In the genomic region with DNA sequence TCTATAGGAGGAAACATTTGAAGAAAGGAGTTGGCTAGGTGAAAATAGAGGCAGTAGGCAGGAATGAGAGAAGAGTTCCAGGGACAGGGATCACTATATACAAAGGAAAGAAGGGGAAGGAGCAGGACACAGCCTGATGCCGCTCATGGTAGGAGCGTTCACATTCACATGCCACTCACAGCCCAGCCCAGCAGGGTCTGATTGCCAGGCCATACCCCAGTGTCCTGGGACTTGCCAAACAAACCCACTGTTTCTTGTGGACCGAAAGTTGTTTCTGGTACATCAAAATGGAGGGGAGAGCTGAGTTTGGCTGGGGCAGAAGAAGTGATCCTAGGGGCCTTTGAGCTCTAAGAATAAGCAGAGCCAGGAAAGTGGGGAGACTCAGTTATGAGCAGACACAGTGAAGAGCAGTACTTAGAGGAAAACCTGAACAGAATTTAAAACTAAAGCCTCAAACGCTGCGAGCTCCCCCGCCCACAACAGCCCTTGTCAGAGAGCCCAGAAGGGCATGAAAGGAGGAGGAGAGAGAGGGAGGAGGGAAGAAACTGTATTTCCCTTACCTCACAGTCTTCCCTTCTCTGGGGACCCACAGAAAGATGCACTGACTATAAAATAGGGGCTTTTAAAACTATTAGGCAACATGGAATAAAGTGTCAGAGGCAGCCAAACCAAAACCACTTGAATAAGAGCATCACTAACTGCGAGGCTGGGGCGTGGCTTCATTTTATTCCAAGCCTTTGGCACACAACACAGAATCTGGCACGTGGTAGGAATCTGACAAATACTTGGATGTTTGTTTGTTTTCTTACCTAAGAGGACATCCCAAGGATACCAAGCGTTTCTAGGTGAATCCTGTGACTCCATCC, we compare ENCODE assay signal across 8 cellular contexts.
DNase-seq lines count a peak whose midpoint lies in the region; ATAC-seq and TF ChIP-seq lines count a peak whose summit lies in the region.

No MANE protein-coding gene starts in this region.

- H3K79me1 ChIP-seq in trophoblast cell (ENCODE audit: low read length), result peaks cover 5% of the 10 kb centered on the region

- peak; percentile 46 for ATAC-seq in PC-3
- no peak for ATAC-seq in stimulated activated naive CD8-positive, alpha-beta T cell treated with anti-CD3 and anti-CD28 coated beads, Interleukin-15, Interleukin-2, amounts not matched to agents 100 U/mL and 50 U/mL, for 24 hours
- no peak for ATAC-seq in GM21367 (IDR thresholded peaks at IDR 0.05; ENCODE audit: unreplicated experiment)

- H3K4me2 ChIP-seq in PC-3 (ENCODE audit: low read length) (peak overlapping the region; percentile 69), fibroblast of lung (ENCODE audit: extremely low read depth, insufficient read depth, low read length) (peak overlapping the region; percentile 61), trophoblast cell (ENCODE audit: low read length) (no peak overlapping the region)

- POLR2A ChIA-PET in PC-3 (lab: Charles Lee; ENCODE audit: unreplicated experiment), result interaction anchor here (0.5 to 0.7 kb wide), 3 partner anchors 20 to 1592 kb away, joined by 3 to 8 read pairs (median 5); no protein-coding TSS in a partner anchor

- peak overlapping the region; percentile 90 for H3K27ac ChIP-seq in PC-3 (ENCODE audit: low read length)
- peak overlapping the region; percentile 88 for H3K27ac ChIP-seq in fibroblast of lung (ENCODE audit: insufficient read depth, low read length)
- no peak overlapping the region for H3K27ac ChIP-seq in trophoblast cell (ENCODE audit: low read depth, low read length)

- H4K20me1 ChIP-seq in PC-3 (ENCODE audit: low read length) (no peaks in the 10 kb centered on the region), fibroblast of lung (ENCODE audit: control insufficient read depth, extremely low read depth, insufficient read depth, low read length) (no peaks in the 10 kb centered on the region)

- no peak overlapping the region for H3K18ac ChIP-seq in trophoblast cell (ENCODE audit: low read length)

- H3K9me3 ChIP-seq in PC-3 (ENCODE audit: low read length) (no peaks in the 10 kb centered on the region), fibroblast of lung (ENCODE audit: control insufficient read depth, insufficient read depth, low read depth, low read length) (no peaks in the 10 kb centered on the region), trophoblast cell (ENCODE audit: insufficient read depth, low read depth, low read length) (no peaks in the 10 kb centered on the region)

- H3K9ac ChIP-seq in PC-3 (ENCODE audit: low read length) (peak overlapping the region; percentile 46), fibroblast of lung (ENCODE audit: insufficient read depth, low read length) (peak overlapping the region; percentile 37), trophoblast cell (ENCODE audit: low read length) (no peak overlapping the region)

- H3K9me2 ChIP-seq in PC-3 (replicated peaks; ENCODE audit: low read length), result no peaks in the 10 kb centered on the region

- no peak overlapping the region for H3K4ac ChIP-seq in trophoblast cell (ENCODE audit: low read depth, low read length)

- H4K8ac ChIP-seq in trophoblast cell (ENCODE audit: low read depth, low read length), result no peak overlapping the region

- peak overlapping the region; percentile 0 for H4K91ac ChIP-seq in trophoblast cell (ENCODE audit: low read depth, low read length)

- H2AFZ ChIP-seq in PC-3 (ENCODE audit: low read length), result peak overlapping the region; percentile 31; the same call in 1 of the 2 replicates
- no peak overlapping the region for H2AFZ ChIP-seq in fibroblast of lung (ENCODE audit: low read length)
- no peak overlapping the region for H2AFZ ChIP-seq in trophoblast cell (ENCODE audit: insufficient read depth, low read length, poor library complexity)

- BruUV-seq in PC-3 (replicated peaks; lab: Mats Ljungman, UMichigan), result TSS peak; percentile 45

- H2BK120ac ChIP-seq in trophoblast cell (ENCODE audit: insufficient read depth, low read length, poor library complexity), result no peak overlapping the region

- no peak for TF ChIP-seq CTCF in PC-3 (conservative IDR thresholded peaks at IDR 0.05; ENCODE audit: low read depth, low read length)
- TF ChIP-seq CTCF in fibroblast of lung (conservative IDR thresholded peaks at IDR 0.05 in 1 of 2, IDR thresholded peaks at IDR 0.05 in 1 of 2; ENCODE audit: low read depth in 1 of 2, low read length in 2 of 2), result no peak

- CTCF ChIA-PET in PC-3 (lab: Charles Lee), result interaction anchor here (1.1 kb wide), 1 partner anchor 71 kb away, joined by 8 read pairs; no protein-coding TSS in a partner anchor

- H3K79me2 ChIP-seq in PC-3 (ENCODE audit: low read length) (0 out of 2 replicates have a peak, but pooled peaks cover 4% of the 10 kb centered on the region), fibroblast of lung (ENCODE audit: control insufficient read depth, insufficient read depth, low read length) (peaks cover 10% of the 10 kb centered on the region), trophoblast cell (ENCODE audit: control insufficient read depth, insufficient read depth, low read length, poor library complexity) (no peaks in the 10 kb centered on the region)

- peak overlapping the region; percentile 44 for H3K14ac ChIP-seq in trophoblast cell (ENCODE audit: low read length)

- H3K4me1 ChIP-seq in PC-3 (ENCODE audit: insufficient read depth, low read length), result peaks cover 70% of the 10 kb centered on the region
- H3K4me1 ChIP-seq in fibroblast of lung (ENCODE audit: control insufficient read depth, extremely low read depth, insufficient read depth, low read length), result peaks cover 38% of the 10 kb centered on the region
- H3K4me1 ChIP-seq in trophoblast cell (ENCODE audit: control insufficient read depth in 1 of 2, insufficient read depth in 2 of 2, low read length in 2 of 2), result peaks cover 3 to 4% of the 10 kb centered on the region in 2 experiments

- H3K36me3 ChIP-seq in PC-3 (ENCODE audit: low read depth, low read length) (no peaks in the 10 kb centered on the region), fibroblast of lung (ENCODE audit: control insufficient read depth, insufficient read depth, low read length) (no peaks in the 10 kb centered on the region), trophoblast cell (ENCODE audit: control insufficient read depth in 1 of 2, insufficient read depth in 2 of 2, low read length in 2 of 2) (no peaks in the 10 kb centered on the region)

- H2AK5ac ChIP-seq in trophoblast cell (ENCODE audit: low read length), result no peak overlapping the region

- H2BK5ac ChIP-seq in trophoblast cell (ENCODE audit: low read depth, low read length, poor library complexity), result no peak overlapping the region

- H3K27me3 ChIP-seq in PC-3 (ENCODE audit: low read length) (no peaks in the 10 kb centered on the region), fibroblast of lung (ENCODE audit: control insufficient read depth, insufficient read depth, low read length) (no peaks in the 10 kb centered on the region), trophoblast cell (ENCODE audit: insufficient read depth, low read length) (no peaks in the 10 kb centered on the region)

- DNase-seq in ELR (ENCODE audit: low read depth) (peak; percentile 92), PC-3 (peak; percentile 93), fibroblast of lung (ENCODE audit: low read depth in 2 of 2) (peak; percentile 81 to 82), trophoblast cell (peak; percentile 58 to 85), MV-4-11 (lab: John Stamatoyannopoulos, UW) (no peak), NCI-H1694 (lab: John Stamatoyannopoulos, UW) (no peak)
- DNase-seq in stimulated activated naive CD8-positive, alpha-beta T cell treated with anti-CD3 and anti-CD28 coated beads, Interleukin-15, Interleukin-2, amounts not matched to agents 100 U/mL and 50 U/mL, for 24 hours, result no peak

- H2BK12ac ChIP-seq in trophoblast cell (ENCODE audit: low read length), result no peak overlapping the region

- H3K4me3 ChIP-seq in PC-3 (ENCODE audit: low read length), result peak overlapping the region; percentile 23; the same call in 1 of the 2 replicates
- H3K4me3 ChIP-seq in fibroblast of lung (replicated peaks in 1 of 4; ENCODE audit: control extremely low read depth in 1 of 4, insufficient read depth in 1 of 4, low read depth in 3 of 4, low read length in 4 of 4), result peak overlapping the region; percentile 13 to 51 (median 25)
- no peak overlapping the region for H3K4me3 ChIP-seq in trophoblast cell (ENCODE audit: low read depth, low read length)

- intact Hi-C loops in PC-3 (cut with micrococcal nuclease), result loop anchor here (1.0 to 5.0 kb wide), 4 partner anchors 20 to 274 kb away; no protein-coding TSS in a partner anchor

- no peak overlapping the region for H3K23ac ChIP-seq in trophoblast cell (ENCODE audit: low read length)

- peaks cover 18% of the 10 kb centered on the region for H3F3A ChIP-seq in PC-3 (ENCODE audit: low read length, unreplicated experiment)

- no CpG with 5 or more reads among the region's 10 CpGs for WGBS in trophoblast cell (ENCODE audit: extremely low coverage, insufficient coverage, insufficient read length)

- H4K12ac ChIP-seq in trophoblast cell (ENCODE audit: low read depth, low read length), result no peak overlapping the region

Comparison
In these comparisons a context has a peak if more than half of its experiments do, and no peak if none do; other contexts are left out.
1. DNase-seq: peak in ELR (single experiment), PC-3 (single experiment), fibroblast of lung (2 of 2) and trophoblast cell (2 of 2); none in MV-4-11 (single experiment), NCI-H1694 (single experiment) and stimulated activated naive CD8-positive, alpha-beta T cell treated with anti-CD3 and anti-CD28 coated beads, Interleukin-15, Interleukin-2, amounts not matched to agents 100 U/mL and 50 U/mL, for 24 hours (single experiment).